18 cellular contexts compared by ENCODE assay signal in genomic region chr21:32713726-32714125, GRCh38. TPM values are rescaled to one million over a fixed set of nuclear protein-coding genes. Genes with fewer than 3 reads are reported as not detected.
DNase-seq lines count a peak whose midpoint lies in the region; ATAC-seq and TF ChIP-seq lines count a peak whose summit lies in the region.
"Had no signal": no experiment of that assay in that cellular context is flagged by ENCODE, and none has a peak within 500 bp of the region (broad histone marks: within the 10 kb centered on the region; RNA-seq: fewer than 3 reads in every experiment).

No MANE protein-coding gene starts in this region.

- H3K27me3 Mint-ChIP-seq in activated CD8-positive, alpha-beta memory T cell treated with anti-CD3 and anti-CD28 coated beads, Interleukin-2, amount 10 ng/mL, durations not matched to agents 7 days and 5 days: no peaks in the 10 kb centered on the region
- H3K27me3 Mint-ChIP-seq in glutamatergic neuron (ENCODE audit: unreplicated experiment): no peaks in the 10 kb centered on the region
- no peaks in the 10 kb centered on the region for H3K27me3 Mint-ChIP-seq in CD14-positive monocyte (ENCODE audit: low read depth in 3 of 3)
- H3K27me3 Mint-ChIP-seq: CD4-positive, alpha-beta memory T cell had no signal

- no peak for TF ChIP-seq CTCF in glutamatergic neuron (IDR thresholded peaks at IDR 0.05; ENCODE audit: partially characterized antibody, unreplicated experiment)
- TF ChIP-seq CTCF in CD14-positive monocyte (IDR thresholded peaks at IDR 0.05): no peak

- DNase-seq in NCI-H446 treated with DMSO at 0.1 percent for 48 hours (lab: John Stamatoyannopoulos, UW) (peak; percentile 4), NCI-H446 (lab: John Stamatoyannopoulos, UW) (no peak), Karpas-422 (peak; percentile 31), iris pigment epithelial cell (ENCODE audit: low read depth) (peak; percentile 33), glutamatergic neuron (no peak), CD14-positive monocyte (ENCODE audit: low spot score) (no peak)
- DNase-seq in activated CD8-positive, alpha-beta memory T cell treated with anti-CD3 and anti-CD28 coated beads, Interleukin-2, amount 10 ng/mL, durations not matched to agents 7 days and 5 days: no peak
- DNase-seq: Calu3; CD4-positive, alpha-beta memory T cell; COR-L47; DMS53; DMS79 treated with DMSO at 0.1 percent for 48 hours; GOT3 had no signal

- H3K4me3 ChIP-seq in Karpas-422 (ENCODE audit: low read length): no peak overlapping the region
- H3K4me3 ChIP-seq: BLaER1, HAP-1 had no signal

- H3K9me3 ChIP-seq in Karpas-422 (ENCODE audit: low read length): no peaks in the 10 kb centered on the region
- H3K9me3 ChIP-seq: BLaER1, HAP-1 had no signal

- H3K9me3 Mint-ChIP-seq in activated CD8-positive, alpha-beta memory T cell treated with anti-CD3 and anti-CD28 coated beads, Interleukin-2, amount 10 ng/mL, durations not matched to agents 7 days and 5 days (ENCODE audit: low read depth): no peaks in the 10 kb centered on the region
- H3K9me3 Mint-ChIP-seq in glutamatergic neuron (ENCODE audit: unreplicated experiment) (no peaks in the 10 kb centered on the region), CD14-positive monocyte (peaks cover 0 to 3% (median 0%) of the 10 kb centered on the region in 7 donors)
- H3K9me3 Mint-ChIP-seq: CD4-positive, alpha-beta memory T cell had no signal

- intact Hi-C loops in CD14-positive monocyte (cut with micrococcal nuclease): no loop called here

- CTCF ChIA-PET in activated CD8-positive, alpha-beta memory T cell treated with anti-CD3 and anti-CD28 coated beads, Interleukin-2, amount 10 ng/mL, durations not matched to agents 7 days and 5 days (lab: Charles Lee): interaction anchor here (0.7 kb wide), 1 partner anchor 15 kb away, joined by 3 read pairs; the partner anchor contains the start of gene SYNJ1

- no peaks in the 10 kb centered on the region for H3K79me2 ChIP-seq in Karpas-422 (ENCODE audit: low read length)

- no peak overlapping the region for H3K4me2 ChIP-seq in Karpas-422 (ENCODE audit: low read depth, low read length, poor library complexity, severe bottlenecking)
- H3K4me2 ChIP-seq: BLaER1 had no signal

- no peak for ATAC-seq in activated CD8-positive, alpha-beta memory T cell treated with anti-CD3 and anti-CD28 coated beads, Interleukin-2, amount 10 ng/mL, durations not matched to agents 7 days and 5 days

- H3K4me1 Mint-ChIP-seq in activated CD8-positive, alpha-beta memory T cell treated with anti-CD3 and anti-CD28 coated beads, Interleukin-2, amount 10 ng/mL, durations not matched to agents 7 days and 5 days: peaks cover 14% of the 10 kb centered on the region
- H3K4me1 Mint-ChIP-seq in glutamatergic neuron (ENCODE audit: low read depth, unreplicated experiment) (no peaks in the 10 kb centered on the region), CD14-positive monocyte (peaks cover 16% of the 10 kb centered on the region)

- H4K20me1 ChIP-seq in Karpas-422 (ENCODE audit: insufficient read depth, low read depth, low read length): peaks cover 48% of the 10 kb centered on the region

- no peaks in the 10 kb centered on the region for H3K9me2 ChIP-seq in Karpas-422 (replicated peaks; ENCODE audit: insufficient read depth, low read length)

- H3K27me3 ChIP-seq in Karpas-422 (ENCODE audit: low read length): no peaks in the 10 kb centered on the region
- H3K27me3 ChIP-seq: BLaER1 had no signal

- no peak overlapping the region for H3K27ac ChIP-seq in Karpas-422 (ENCODE audit: low read length)
- H3K27ac ChIP-seq: 22Rv1, BLaER1, C4-2B had no signal

- H3K36me3 ChIP-seq in Karpas-422 (ENCODE audit: insufficient read depth, low read length): no peaks in the 10 kb centered on the region
- H3K36me3 ChIP-seq: HAP-1 had no signal

- H3K36me3 Mint-ChIP-seq in activated CD8-positive, alpha-beta memory T cell treated with anti-CD3 and anti-CD28 coated beads, Interleukin-2, amount 10 ng/mL, durations not matched to agents 7 days and 5 days: peaks cover 31% of the 10 kb centered on the region
- H3K36me3 Mint-ChIP-seq in glutamatergic neuron (ENCODE audit: unreplicated experiment) (no peaks in the 10 kb centered on the region), CD14-positive monocyte (peaks cover 13 to 30% of the 10 kb centered on the region in 2 donors)

- H2AFZ ChIP-seq in Karpas-422 (ENCODE audit: low read length): no peak overlapping the region

- peaks cover 15% of the 10 kb centered on the region for H3K4me1 ChIP-seq in Karpas-422 (ENCODE audit: low read length)

- no peak overlapping the region for H3K9ac ChIP-seq in Karpas-422 (ENCODE audit: low read length)
- H3K9ac ChIP-seq: BLaER1 had no signal

- H3K4me3 Mint-ChIP-seq in activated CD8-positive, alpha-beta memory T cell treated with anti-CD3 and anti-CD28 coated beads, Interleukin-2, amount 10 ng/mL, durations not matched to agents 7 days and 5 days: no peak overlapping the region
- no peak overlapping the region for H3K4me3 Mint-ChIP-seq in glutamatergic neuron (ENCODE audit: unreplicated experiment)
- no peak overlapping the region for H3K4me3 Mint-ChIP-seq in CD14-positive monocyte
- H3K4me3 Mint-ChIP-seq: B cell had no signal

- no peak overlapping the region for H3K27ac Mint-ChIP-seq in activated CD8-positive, alpha-beta memory T cell treated with anti-CD3 and anti-CD28 coated beads, Interleukin-2, amount 10 ng/mL, durations not matched to agents 7 days and 5 days
- H3K27ac Mint-ChIP-seq in glutamatergic neuron (ENCODE audit: unreplicated experiment) (no peak overlapping the region), CD14-positive monocyte (no peak overlapping the region)
- H3K27ac Mint-ChIP-seq: B cell had no signal

RNA-seq across cellular contexts. Expression of gene SYNJ1, which starts 14.1 kb away (rescaled TPM):
- 2.6 and 6.0 TPM in 2 replicates for total RNA-seq in Karpas-422 (2014; rRNA removed; shearing (Covaris generic); ENCODE audit: low replicate concordance)
- total RNA-seq in activated CD8-positive, alpha-beta memory T cell treated with anti-CD3 and anti-CD28 coated beads, Interleukin-2, amount 10 ng/mL, durations not matched to agents 7 days and 5 days: 10 to 100 TPM; 15.2 to 21.3 TPM
- total RNA-seq in glutamatergic neuron (ENCODE audit: unreplicated experiment): 36.8 TPM
- 1 to 10 TPM; 4.0 to 8.1 TPM for polyA plus RNA-seq in CD14-positive monocyte

RNA-seq across cellular contexts. Expression of gene PAXBP1, which starts 57.8 kb away (rescaled TPM):
- total RNA-seq in Karpas-422 (2014; rRNA removed; shearing (Covaris generic); ENCODE audit: low replicate concordance): 58.5 and 87.7 TPM in 2 replicates
- total RNA-seq in activated CD8-positive, alpha-beta memory T cell treated with anti-CD3 and anti-CD28 coated beads, Interleukin-2, amount 10 ng/mL, durations not matched to agents 7 days and 5 days: 10 to 100 TPM; 49.6 to 58.3 TPM
- 107 TPM for total RNA-seq in glutamatergic neuron (ENCODE audit: unreplicated experiment)
- 1 to 10 TPM; 3.6 to 4.1 TPM for polyA plus RNA-seq in CD14-positive monocyte

Comparison
In these comparisons a context has a peak if more than half of its experiments do, and no peak if none do; other contexts are left out.
1. DNase-seq: peak in NCI-H446 treated with DMSO at 0.1 percent for 48 hours (single experiment), Karpas-422 (single experiment) and iris pigment epithelial cell (single experiment); none in NCI-H446 (0 of 2), activated CD8-positive, alpha-beta memory T cell treated with anti-CD3 and anti-CD28 coated beads, Interleukin-2, amount 10 ng/mL, durations not matched to agents 7 days and 5 days (single experiment), glutamatergic neuron (single experiment) and CD14-positive monocyte (single experiment).